ENCODE assay signal across 15 cellular contexts in genomic region chr13:24182703-24183081, GRCh38.
"Had no signal": no experiment of that assay in that cellular context is flagged by ENCODE, and none has a peak within 500 bp of the region (broad histone marks: within the 10 kb centered on the region; RNA-seq: fewer than 3 reads in every experiment).

No MANE protein-coding gene starts in this region.

- ATAC-seq: activated T-cell treated with anti-CD3 and anti-CD28 coated beads, Interleukin-2, amount 50 U/mL, for 72 hours; gastrocnemius medialis; heart right ventricle had no signal

- H3K9me3 ChIP-seq: adrenal gland, gastrocnemius medialis, heart right ventricle had no signal

- H3K27me3 ChIP-seq: adrenal gland, gastrocnemius medialis, heart right ventricle had no signal

- H3K4me3 ChIP-seq: adrenal gland, gastrocnemius medialis, heart right ventricle had no signal

- H3K36me3 ChIP-seq: adrenal gland, gastrocnemius medialis, heart right ventricle had no signal

- H3K27ac ChIP-seq: gastrocnemius medialis, heart right ventricle had no signal

- FAIRE-seq: keratinocyte, urothelium cell line had no signal

- H3K27ac Mint-ChIP-seq: activated CD4-positive, alpha-beta memory T cell treated with anti-CD3 and anti-CD28 coated beads for 36 hours had no signal

- DNase-seq: activated CD4-positive, alpha-beta memory T cell treated with anti-CD3 and anti-CD28 coated beads for 36 hours; activated CD4-positive, alpha-beta T cell treated with anti-CD3 and anti-CD28 coated beads for 1 hour; activated CD8-positive, alpha-beta memory T cell treated with anti-CD3 and anti-CD28 coated beads, Interleukin-2, amount 50 U/mL, for 4 hours; activated naive CD4-positive, alpha-beta T cell treated with Interleukin-2 at 50 U/mL for 16 hours; activated T-cell treated with anti-CD3 and anti-CD28 coated beads, Interleukin-2, amount 50 U/mL, for 72 hours; adrenal gland; central memory CD4-positive, alpha-beta T cell; effector memory CD4-positive, alpha-beta T cell; gastrocnemius medialis; heart right ventricle; nucleus accumbens; stimulated activated CD4-positive, alpha-beta T cell treated with anti-CD3 and anti-CD28 coated beads, Interleukin-4, amount 100 ng/mL, for 24 hours; T-helper 9 cell had no signal

- H3K27me3 Mint-ChIP-seq: activated CD4-positive, alpha-beta memory T cell treated with anti-CD3 and anti-CD28 coated beads for 36 hours had no signal

- H3K4me3 Mint-ChIP-seq: activated CD4-positive, alpha-beta memory T cell treated with anti-CD3 and anti-CD28 coated beads for 36 hours; activated T-cell treated with anti-CD3 and anti-CD28 coated beads, Interleukin-2, amount 50 U/mL, for 72 hours had no signal

- H3K4me1 ChIP-seq: gastrocnemius medialis had no signal
